Comparison of ENCODE assay signal across 1 cellular context in the genomic region with DNA sequence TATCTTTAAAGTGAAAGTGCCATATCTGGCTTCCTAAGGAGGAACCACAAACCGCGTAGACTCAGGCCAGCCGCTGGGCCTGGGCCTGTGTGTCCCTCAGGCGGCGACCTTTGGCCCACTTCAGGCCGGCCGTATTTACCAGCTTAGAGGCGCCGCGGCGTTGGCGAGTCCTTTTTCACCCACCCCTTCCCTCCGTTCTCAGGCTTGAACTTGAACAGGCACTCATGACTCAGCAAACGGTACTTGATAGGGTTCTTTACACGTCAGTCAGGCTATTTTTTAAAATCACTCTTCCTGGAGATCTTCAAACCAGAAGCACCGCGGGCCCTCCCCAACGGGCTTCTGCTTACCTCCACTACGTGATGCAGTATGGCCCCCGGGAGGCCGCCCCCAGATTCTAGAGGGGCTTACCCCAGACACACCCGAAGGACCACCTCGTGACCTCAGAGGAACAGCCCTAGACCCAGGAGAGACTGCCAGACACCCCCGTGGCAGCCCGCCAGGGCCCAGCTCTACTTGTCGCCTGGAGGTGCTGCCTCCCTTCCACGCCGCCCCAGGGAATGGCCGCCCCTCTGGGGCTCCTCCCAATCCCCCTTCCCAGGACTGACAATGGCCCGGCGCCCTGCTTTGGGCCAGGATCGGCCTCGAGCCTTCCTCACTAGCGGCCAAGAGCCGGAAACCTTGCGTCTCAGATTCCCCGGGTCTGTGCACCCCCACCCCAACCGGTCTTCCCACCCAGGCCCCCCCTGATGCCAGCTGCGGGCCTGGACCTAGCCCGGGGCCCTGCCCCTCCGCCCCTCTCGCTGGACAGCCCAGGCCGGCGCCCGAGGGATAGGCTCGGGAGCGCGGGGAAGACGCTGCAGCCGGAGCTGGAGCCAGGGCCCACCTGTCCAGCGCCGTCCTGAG.
A peak's percentile ranks its signal among the peaks of the same experiment; 100 is the strongest.
TF ChIP-seq lines count a peak whose summit lies in the region.

No MANE protein-coding gene starts in this region.

TF ChIP-seq in K562, 482 proteins besides CTCF, POLR2A, EP300 and RAD21 (continued from another document and continues in another):
- TF ChIP-seq, protein P1, sequence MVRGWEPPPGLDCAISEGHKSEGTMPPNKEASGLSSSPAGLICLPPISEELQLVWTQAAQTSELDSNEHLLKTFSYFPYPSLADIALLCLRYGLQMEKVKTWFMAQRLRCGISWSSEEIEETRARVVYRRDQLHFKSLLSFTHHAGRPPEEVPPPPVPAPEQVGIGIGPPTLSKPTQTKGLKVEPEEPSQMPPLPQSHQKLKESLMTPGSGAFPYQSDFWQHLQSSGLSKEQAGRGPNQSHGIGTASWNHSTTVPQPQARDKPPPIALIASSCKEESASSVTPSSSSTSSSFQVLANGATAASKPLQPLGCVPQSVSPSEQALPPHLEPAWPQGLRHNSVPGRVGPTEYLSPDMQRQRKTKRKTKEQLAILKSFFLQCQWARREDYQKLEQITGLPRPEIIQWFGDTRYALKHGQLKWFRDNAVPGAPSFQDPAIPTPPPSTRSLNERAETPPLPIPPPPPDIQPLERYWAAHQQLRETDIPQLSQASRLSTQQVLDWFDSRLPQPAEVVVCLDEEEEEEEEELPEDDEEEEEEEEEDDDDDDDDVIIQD (CRISPR knock-in tag; IDR thresholded peaks at IDR 0.05), result no peak
- peak; percentile 69; the same call in 1 of the 2 replicates for TF ChIP-seq MYC (IDR thresholded peaks at IDR 0.05; ENCODE audit: low read depth, low read length)
- TF ChIP-seq MYC (CRISPR knock-in tag; IDR thresholded peaks at IDR 0.05; ENCODE audit: borderline replicate concordance, low read depth), result peak; percentile 20; the same call in 1 of the 2 replicates
- TF ChIP-seq MAFF (IDR thresholded peaks at IDR 0.05; ENCODE audit: low read length), result peak; percentile 98
- TF ChIP-seq PHB2 (IDR thresholded peaks at IDR 0.05; ENCODE audit: low read depth), result no peak
- TF ChIP-seq MTA2 (IDR thresholded peaks at IDR 0.05; ENCODE audit: low read depth), result 0 out of 2 replicates have a peak, but pooled peaks have one; percentile 34
- TF ChIP-seq ERF (CRISPR knock-in tag; IDR thresholded peaks at IDR 0.05), result no peak
- no peak for TF ChIP-seq ZNF444 (CRISPR knock-in tag; IDR thresholded peaks at IDR 0.05)
- no peak for TF ChIP-seq ZNF398 (CRISPR knock-in tag; IDR thresholded peaks at IDR 0.05)
- TF ChIP-seq, protein P2, sequence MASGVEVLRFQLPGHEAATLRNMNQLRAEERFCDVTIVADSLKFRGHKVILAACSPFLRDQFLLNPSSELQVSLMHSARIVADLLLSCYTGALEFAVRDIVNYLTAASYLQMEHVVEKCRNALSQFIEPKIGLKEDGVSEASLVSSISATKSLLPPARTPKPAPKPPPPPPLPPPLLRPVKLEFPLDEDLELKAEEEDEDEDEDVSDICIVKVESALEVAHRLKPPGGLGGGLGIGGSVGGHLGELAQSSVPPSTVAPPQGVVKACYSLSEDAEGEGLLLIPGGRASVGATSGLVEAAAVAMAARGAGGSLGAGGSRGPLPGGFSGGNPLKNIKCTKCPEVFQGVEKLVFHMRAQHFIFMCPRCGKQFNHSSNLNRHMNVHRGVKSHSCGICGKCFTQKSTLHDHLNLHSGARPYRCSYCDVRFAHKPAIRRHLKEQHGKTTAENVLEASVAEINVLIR (CRISPR knock-in tag; IDR thresholded peaks at IDR 0.05), result no peak; the same call in 1 of the 2 replicates
- TF ChIP-seq, protein P3, sequence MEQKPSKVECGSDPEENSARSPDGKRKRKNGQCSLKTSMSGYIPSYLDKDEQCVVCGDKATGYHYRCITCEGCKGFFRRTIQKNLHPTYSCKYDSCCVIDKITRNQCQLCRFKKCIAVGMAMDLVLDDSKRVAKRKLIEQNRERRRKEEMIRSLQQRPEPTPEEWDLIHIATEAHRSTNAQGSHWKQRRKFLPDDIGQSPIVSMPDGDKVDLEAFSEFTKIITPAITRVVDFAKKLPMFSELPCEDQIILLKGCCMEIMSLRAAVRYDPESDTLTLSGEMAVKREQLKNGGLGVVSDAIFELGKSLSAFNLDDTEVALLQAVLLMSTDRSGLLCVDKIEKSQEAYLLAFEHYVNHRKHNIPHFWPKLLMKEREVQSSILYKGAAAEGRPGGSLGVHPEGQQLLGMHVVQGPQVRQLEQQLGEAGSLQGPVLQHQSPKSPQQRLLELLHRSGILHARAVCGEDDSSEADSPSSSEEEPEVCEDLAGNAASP (IDR thresholded peaks at IDR 0.05), result no peak
- TF ChIP-seq GATA2 (CRISPR knock-in tag; IDR thresholded peaks at IDR 0.05), result no peak
- TF ChIP-seq SAFB (IDR thresholded peaks at IDR 0.05; ENCODE audit: borderline replicate concordance, low read depth, low read length), result no peak
- TF ChIP-seq, protein P4, sequence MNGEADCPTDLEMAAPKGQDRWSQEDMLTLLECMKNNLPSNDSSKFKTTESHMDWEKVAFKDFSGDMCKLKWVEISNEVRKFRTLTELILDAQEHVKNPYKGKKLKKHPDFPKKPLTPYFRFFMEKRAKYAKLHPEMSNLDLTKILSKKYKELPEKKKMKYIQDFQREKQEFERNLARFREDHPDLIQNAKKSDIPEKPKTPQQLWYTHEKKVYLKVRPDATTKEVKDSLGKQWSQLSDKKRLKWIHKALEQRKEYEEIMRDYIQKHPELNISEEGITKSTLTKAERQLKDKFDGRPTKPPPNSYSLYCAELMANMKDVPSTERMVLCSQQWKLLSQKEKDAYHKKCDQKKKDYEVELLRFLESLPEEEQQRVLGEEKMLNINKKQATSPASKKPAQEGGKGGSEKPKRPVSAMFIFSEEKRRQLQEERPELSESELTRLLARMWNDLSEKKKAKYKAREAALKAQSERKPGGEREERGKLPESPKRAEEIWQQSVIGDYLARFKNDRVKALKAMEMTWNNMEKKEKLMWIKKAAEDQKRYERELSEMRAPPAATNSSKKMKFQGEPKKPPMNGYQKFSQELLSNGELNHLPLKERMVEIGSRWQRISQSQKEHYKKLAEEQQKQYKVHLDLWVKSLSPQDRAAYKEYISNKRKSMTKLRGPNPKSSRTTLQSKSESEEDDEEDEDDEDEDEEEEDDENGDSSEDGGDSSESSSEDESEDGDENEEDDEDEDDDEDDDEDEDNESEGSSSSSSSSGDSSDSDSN (IDR thresholded peaks at IDR 0.05; ENCODE audit: borderline replicate concordance in 1 of 2, low read depth in 2 of 2, low read length in 2 of 2), result peak; percentile 52 to 81; a peak in 2 of 4 replicates
- TF ChIP-seq, protein P5, sequence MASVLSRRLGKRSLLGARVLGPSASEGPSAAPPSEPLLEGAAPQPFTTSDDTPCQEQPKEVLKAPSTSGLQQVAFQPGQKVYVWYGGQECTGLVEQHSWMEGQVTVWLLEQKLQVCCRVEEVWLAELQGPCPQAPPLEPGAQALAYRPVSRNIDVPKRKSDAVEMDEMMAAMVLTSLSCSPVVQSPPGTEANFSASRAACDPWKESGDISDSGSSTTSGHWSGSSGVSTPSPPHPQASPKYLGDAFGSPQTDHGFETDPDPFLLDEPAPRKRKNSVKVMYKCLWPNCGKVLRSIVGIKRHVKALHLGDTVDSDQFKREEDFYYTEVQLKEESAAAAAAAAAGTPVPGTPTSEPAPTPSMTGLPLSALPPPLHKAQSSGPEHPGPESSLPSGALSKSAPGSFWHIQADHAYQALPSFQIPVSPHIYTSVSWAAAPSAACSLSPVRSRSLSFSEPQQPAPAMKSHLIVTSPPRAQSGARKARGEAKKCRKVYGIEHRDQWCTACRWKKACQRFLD (CRISPR knock-in tag; IDR thresholded peaks at IDR 0.05), result peak; percentile 17; the same call in 1 of the 2 replicates
- TF ChIP-seq MCM5 (IDR thresholded peaks at IDR 0.05; ENCODE audit: low read depth), result no peak
- no peak for TF ChIP-seq TRIM25 (IDR thresholded peaks at IDR 0.05; ENCODE audit: borderline replicate concordance)
- TF ChIP-seq HDAC1 (IDR thresholded peaks at IDR 0.05), result peak in 1 of 2 experiments; percentile 36; a peak in 1 of 4 replicates
- TF ChIP-seq RFX5 (IDR thresholded peaks at IDR 0.05; ENCODE audit: low read depth, low read length), result no peak
- TF ChIP-seq TARDBP (IDR thresholded peaks at IDR 0.05), result 0 out of 2 replicates have a peak, but pooled peaks have one; percentile 44
- TF ChIP-seq ZNF518B (CRISPR knock-in tag; IDR thresholded peaks at IDR 0.05), result no peak
- no peak for TF ChIP-seq MTF1 (CRISPR knock-in tag; IDR thresholded peaks at IDR 0.05; ENCODE audit: borderline replicate concordance)
- TF ChIP-seq ID3 (CRISPR knock-in tag; IDR thresholded peaks at IDR 0.05), result no peak
- no peak for TF ChIP-seq ID3 (tag; IDR thresholded peaks at IDR 0.05)
- peak; percentile 86 for TF ChIP-seq CXXC5 (CRISPR knock-in tag; IDR thresholded peaks at IDR 0.05)
- peak; percentile 74 for TF ChIP-seq BHLHE40 (IDR thresholded peaks at IDR 0.05; ENCODE audit: low read length)
- no peak for TF ChIP-seq CREB3 (tag; conservative IDR thresholded peaks at IDR 0.05; ENCODE audit: low read depth)
- TF ChIP-seq ZNF134 (CRISPR knock-in tag; conservative IDR thresholded peaks at IDR 0.05), result no peak
- TF ChIP-seq MXI1 (IDR thresholded peaks at IDR 0.05; ENCODE audit: low read depth, low read length), result 0 out of 2 replicates have a peak, but pooled peaks have one; percentile 33
- TF ChIP-seq ZFP1 (CRISPR knock-in tag; IDR thresholded peaks at IDR 0.05), result no peak
- TF ChIP-seq SP2 (IDR thresholded peaks at IDR 0.05; ENCODE audit: extremely low read depth, low read depth, low read length, poor library complexity, severe bottlenecking), result peak; percentile 35
- no peak for TF ChIP-seq ZNF41 (CRISPR knock-in tag; conservative IDR thresholded peaks at IDR 0.05)
- no peak for TF ChIP-seq ZNF551 (CRISPR knock-in tag; IDR thresholded peaks at IDR 0.05)
- TF ChIP-seq, protein P6, sequence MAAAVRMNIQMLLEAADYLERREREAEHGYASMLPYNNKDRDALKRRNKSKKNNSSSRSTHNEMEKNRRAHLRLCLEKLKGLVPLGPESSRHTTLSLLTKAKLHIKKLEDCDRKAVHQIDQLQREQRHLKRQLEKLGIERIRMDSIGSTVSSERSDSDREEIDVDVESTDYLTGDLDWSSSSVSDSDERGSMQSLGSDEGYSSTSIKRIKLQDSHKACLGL (CRISPR knock-in tag; IDR thresholded peaks at IDR 0.05; ENCODE audit: borderline replicate concordance, poor library complexity, severe bottlenecking), result no peak
- no peak for TF ChIP-seq ZC3H4 (CRISPR knock-in tag; IDR thresholded peaks at IDR 0.05; ENCODE audit: borderline replicate concordance)
- peak; percentile 51 for TF ChIP-seq KDM5B (IDR thresholded peaks at IDR 0.05; ENCODE audit: insufficient replicate concordance, low read depth, low read length)
- TF ChIP-seq PPARD (CRISPR knock-in tag; IDR thresholded peaks at IDR 0.05), result no peak
- TF ChIP-seq ZNF785 (CRISPR knock-in tag; IDR thresholded peaks at IDR 0.05), result no peak
- peak; percentile 73 for TF ChIP-seq ZFX (CRISPR knock-in tag; IDR thresholded peaks at IDR 0.05)
- no peak for TF ChIP-seq COPS2 (conservative IDR thresholded peaks at IDR 0.05)
- no peak for TF ChIP-seq HNRNPL (IDR thresholded peaks at IDR 0.05; ENCODE audit: low read depth, low read length)
